In genomic region chr18:45447364-45448265, GRCh38 we compare ENCODE assay signal across 23 cellular contexts.
"Had no signal": no experiment of that assay in that cellular context is flagged by ENCODE, and none has a peak within 500 bp of the region (broad histone marks: within the 10 kb centered on the region; RNA-seq: fewer than 3 reads in every experiment).

No MANE protein-coding gene starts in this region.

- H3K9me3 ChIP-seq: gastroesophageal sphincter, heart left ventricle, thyroid gland, upper lobe of right lung had no signal

- H3K36me3 ChIP-seq: gastroesophageal sphincter, heart left ventricle, thyroid gland, upper lobe of right lung had no signal

- H3K4me3 ChIP-seq: gastroesophageal sphincter, heart left ventricle, thyroid gland, upper lobe of right lung had no signal

- H3K4me1 Mint-ChIP-seq: activated B cell treated with CpG ODN at 0.5 μM for 24 hours; activated naive CD8-positive, alpha-beta T cell treated with anti-CD3 and anti-CD28 coated beads for 36 hours had no signal

- H3K27me3 ChIP-seq: gastroesophageal sphincter, heart left ventricle, thyroid gland, upper lobe of right lung had no signal

- H3K4me1 ChIP-seq: thyroid gland had no signal

- H3K27me3 Mint-ChIP-seq: activated naive CD8-positive, alpha-beta T cell treated with anti-CD3 and anti-CD28 coated beads for 36 hours had no signal

- H3K36me3 Mint-ChIP-seq: activated naive CD8-positive, alpha-beta T cell treated with anti-CD3 and anti-CD28 coated beads for 36 hours had no signal

- DNase-seq: activated B cell treated with CpG ODN at 0.5 μM for 24 hours; activated CD4-positive, alpha-beta T cell treated with anti-CD3 and anti-CD28 coated beads for 4 hours; activated CD4-positive, alpha-beta T cell treated with anti-CD3 and anti-CD28 coated beads, Interleukin-2, amount 50 U/mL, for 48 hours; activated CD8-positive, alpha-beta memory T cell treated with anti-CD3 and anti-CD28 coated beads, Interleukin-2, amount 50 U/mL, for 48 hours; activated naive CD4-positive, alpha-beta T cell treated with Interleukin-2 at 50 U/mL for 16 hours; activated naive CD8-positive, alpha-beta T cell treated with anti-CD3 and anti-CD28 coated beads for 36 hours; activated T-cell treated with anti-CD3 and anti-CD28 coated beads, Interleukin-2, amount 50 U/mL, for 4 hours; amniotic stem cell; cortex of kidney; endodermal cell; heart left ventricle; kidney; occipital lobe; stimulated activated CD4-positive, alpha-beta T cell treated with anti-CD3 and anti-CD28 coated beads, Interleukin-12 subunit alpha, Interleukin-12 subunit beta, amount 100 ng/mL, for 4 hours; stimulated activated CD4-positive, alpha-beta T cell treated with anti-CD3 and anti-CD28 coated beads, Interleukin-4, amount 100 ng/mL, for 4 hours; substantia nigra; T1000; thyroid gland; upper lobe of right lung had no signal

- H3K27ac ChIP-seq: gastroesophageal sphincter, heart left ventricle, thyroid gland, upper lobe of right lung had no signal

- H3K4me3 Mint-ChIP-seq: activated B cell treated with CpG ODN at 0.5 μM for 24 hours; activated naive CD8-positive, alpha-beta T cell treated with anti-CD3 and anti-CD28 coated beads for 36 hours; activated T-cell treated with anti-CD3 and anti-CD28 coated beads, Interleukin-2, amount 50 U/mL, for 4 hours; endodermal cell; neural crest cell; stimulated activated naive CD8-positive, alpha-beta T cell treated with anti-CD3 and anti-CD28 coated beads, Interleukin-15, Interleukin-2, amounts not matched to agents 100 ng/mL and 50 ng/mL, for 24 hours had no signal

- H3K27ac Mint-ChIP-seq: activated B cell treated with CpG ODN at 0.5 μM for 24 hours; activated naive CD8-positive, alpha-beta T cell treated with anti-CD3 and anti-CD28 coated beads for 36 hours; endodermal cell; progenitor cell of endocrine pancreas; stimulated activated naive CD8-positive, alpha-beta T cell treated with anti-CD3 and anti-CD28 coated beads, Interleukin-15, Interleukin-2, amounts not matched to agents 100 ng/mL and 50 ng/mL, for 24 hours had no signal

- H3K9me3 Mint-ChIP-seq: activated B cell treated with CpG ODN at 0.5 μM for 24 hours; activated naive CD8-positive, alpha-beta T cell treated with anti-CD3 and anti-CD28 coated beads for 36 hours; activated T-cell treated with anti-CD3 and anti-CD28 coated beads, Interleukin-2, amount 50 U/mL, for 4 hours; endodermal cell; neural crest cell had no signal

- ATAC-seq: activated T-cell treated with anti-CD3 and anti-CD28 coated beads, Interleukin-2, amount 50 U/mL, for 4 hours; gastroesophageal sphincter; heart left ventricle; upper lobe of right lung had no signal
